9 cellular contexts compared by ENCODE assay signal in the genomic region with DNA sequence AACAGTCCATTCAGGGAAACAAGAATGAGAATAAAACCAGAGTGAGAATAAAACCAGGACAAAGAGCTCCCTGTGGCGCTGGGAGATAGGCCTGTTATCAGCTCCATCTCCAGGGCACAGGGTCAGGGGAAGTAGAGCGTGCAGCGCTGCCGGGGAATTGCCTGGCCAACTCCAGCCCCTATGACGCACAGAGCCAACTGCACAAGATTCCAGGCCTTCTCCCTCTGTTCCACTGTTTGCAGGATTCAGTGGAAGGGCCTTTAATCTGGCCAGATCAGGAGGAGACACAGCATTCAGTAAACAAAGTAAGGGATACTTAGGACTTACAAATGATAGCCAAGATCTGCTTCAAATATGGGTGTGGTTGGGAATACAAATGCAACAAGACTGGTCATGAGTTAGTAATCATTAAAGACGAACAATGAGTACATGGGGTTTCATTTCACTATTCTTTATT. TPM values are rescaled to one million over a fixed set of nuclear protein-coding genes. Genes with fewer than 3 reads are reported as not detected.
DNase-seq lines count a peak whose midpoint lies in the region; ATAC-seq, FAIRE-seq and TF ChIP-seq lines count a peak whose summit lies in the region.
"Had no signal": no experiment of that assay in that cellular context is flagged by ENCODE, and none has a peak within 500 bp of the region (broad histone marks: within the 10 kb centered on the region; RNA-seq: fewer than 3 reads in every experiment).

No MANE protein-coding gene starts in this region.

- peaks cover 4% of the 10 kb centered on the region for H3K9me1 ChIP-seq in keratinocyte (ENCODE audit: control insufficient read depth, extremely low read depth, insufficient read depth, low read length)

- ATAC-seq in HG03095 (IDR thresholded peaks at IDR 0.05; ENCODE audit: unreplicated experiment), result no peak

- CTCF ChIA-PET in mammary epithelial cell (lab: Charles Lee; ENCODE audit: low non-redundant PET), result no interaction called here

- DNase-seq in HT1080 (ENCODE audit: low read depth) (peak; percentile 59), mammary epithelial cell (peak; percentile 77), keratinocyte (ENCODE audit: low read depth, low spot score) (no peak), spleen (peak; percentile 82), T1000 (lab: John Stamatoyannopoulos, UW) (no peak), RKO (ENCODE audit: low spot score) (no peak)
- DNase-seq in activated effector memory CD4-positive, alpha-beta T cell treated with Interleukin-2 at 50 U/mL for 16 hours, result no peak
- DNase-seq: NCI-H1105 treated with DMSO at 0.1 percent for 48 hours had no signal

- H2AFZ ChIP-seq in mammary epithelial cell (ENCODE audit: low read depth, low read length), result peak overlapping the region; percentile 58
- peak overlapping the region; percentile 47 for H2AFZ ChIP-seq in keratinocyte (ENCODE audit: control insufficient read depth, low read length)

- in situ Hi-C loops in mammary epithelial cell (cut with MboI; ENCODE audit: low sequenced_read_pairs in 2 of 2), result no loop called here

- H3K4me2 ChIP-seq in mammary epithelial cell (ENCODE audit: insufficient read depth, low read depth, low read length), result peak overlapping the region; percentile 60
- peak overlapping the region; percentile 81 for H3K4me2 ChIP-seq in keratinocyte (ENCODE audit: control insufficient read depth, extremely low read depth, insufficient read depth, low read depth, low read length)

- H4K20me1 ChIP-seq in mammary epithelial cell (ENCODE audit: insufficient read depth, low read length) (no peaks in the 10 kb centered on the region), keratinocyte (ENCODE audit: control insufficient read depth, extremely low read depth, insufficient read depth, low read length) (no peaks in the 10 kb centered on the region)

- no peak overlapping the region for H3K4me3 ChIP-seq in mammary epithelial cell (replicated peaks in 1 of 3; ENCODE audit: insufficient read depth in 1 of 3, low read depth in 2 of 3, low read length in 3 of 3)
- no peak overlapping the region for H3K4me3 ChIP-seq in keratinocyte (ENCODE audit: control insufficient read depth in 2 of 3, extremely low read depth in 1 of 3, insufficient read depth in 2 of 3, low read depth in 1 of 3, low read length in 3 of 3)
- no peak overlapping the region for H3K4me3 ChIP-seq in spleen

- H3K79me2 ChIP-seq in mammary epithelial cell (ENCODE audit: insufficient read depth, low read length), result peaks cover 59% of the 10 kb centered on the region
- peaks cover 16% of the 10 kb centered on the region for H3K79me2 ChIP-seq in keratinocyte (ENCODE audit: control insufficient read depth, insufficient read depth, low read length)

- intact Hi-C loops in mammary epithelial cell (cut with micrococcal nuclease) (no loop called here), spleen (cut with DNase I; ENCODE audit: low total_unique reads) (no loop called here)

- H3K4me1 ChIP-seq in mammary epithelial cell (ENCODE audit: insufficient read depth, low read length) (peaks cover 52% of the 10 kb centered on the region), keratinocyte (ENCODE audit: control insufficient read depth, extremely low read depth, insufficient read depth, low read length) (peaks cover 43% of the 10 kb centered on the region), spleen (peaks cover 13 to 39% (median 30%) of the 10 kb centered on the region in 6 donors)

- BruUV-seq in mammary epithelial cell (replicated peaks; lab: Mats Ljungman, UMichigan), result no TSS peak

- WGBS in mammary epithelial cell (ENCODE audit: low coverage, missing lambda C conversion rate), result 4% methylated on average over 6 of the region's 6 CpGs
- WGBS in spleen, 5 donors, result 39 to 57% (median 49%) methylated on average over 6 of the region's 6 CpGs

- no peak for TF ChIP-seq CTCF in mammary epithelial cell (conservative IDR thresholded peaks at IDR 0.05 in 1 of 2, IDR thresholded peaks at IDR 0.05 in 1 of 2; ENCODE audit: extremely low read depth in 1 of 2, insufficient read depth in 1 of 2, low read depth in 1 of 2, low read length in 2 of 2)
- TF ChIP-seq CTCF in keratinocyte (optimal IDR thresholded peaks at IDR 0.05 in 1 of 3, IDR thresholded peaks at IDR 0.05 in 1 of 3, conservative IDR thresholded peaks at IDR 0.05 in 1 of 3; ENCODE audit: extremely low read depth in 1 of 3, insufficient read depth in 2 of 3, low read length in 3 of 3), result no peak
- TF ChIP-seq CTCF in spleen (IDR thresholded peaks at IDR 0.05 in 8 of 11, conservative IDR thresholded peaks at IDR 0.05 in 3 of 11), result no peak

- peaks cover 16% of the 10 kb centered on the region for H3K36me3 ChIP-seq in mammary epithelial cell (ENCODE audit: insufficient read depth, low read length)
- peaks cover 12 to 31% of the 10 kb centered on the region in 2 experiments for H3K36me3 ChIP-seq in keratinocyte (ENCODE audit: control insufficient read depth in 2 of 2, extremely low read depth in 1 of 2, insufficient read depth in 2 of 2, low read length in 2 of 2)
- peaks cover 0 to 22% (median 0%) of the 10 kb centered on the region in 6 donors for H3K36me3 ChIP-seq in spleen

- H3K27ac ChIP-seq in mammary epithelial cell (ENCODE audit: insufficient read depth, low read depth, low read length), result peak overlapping the region; percentile 74
- peak overlapping the region; percentile 80 for H3K27ac ChIP-seq in keratinocyte (ENCODE audit: control insufficient read depth, insufficient read depth, low read length)
- peak overlapping the region; percentile 28 to 81 (median 73) for H3K27ac ChIP-seq in spleen

- no peak for TF ChIP-seq POLR2A in spleen (IDR thresholded peaks at IDR 0.05)

- no peaks in the 10 kb centered on the region for H3K9me3 ChIP-seq in mammary epithelial cell (replicated peaks; ENCODE audit: insufficient read depth, low read length)
- no peaks in the 10 kb centered on the region for H3K9me3 ChIP-seq in keratinocyte (ENCODE audit: control insufficient read depth, low read depth, low read length)
- no peaks in the 10 kb centered on the region for H3K9me3 ChIP-seq in spleen

- H3K9ac ChIP-seq in mammary epithelial cell (ENCODE audit: insufficient read depth, low read length), result peak overlapping the region; percentile 44
- H3K9ac ChIP-seq in keratinocyte (ENCODE audit: control insufficient read depth, extremely low read depth, insufficient read depth, low read length), result peak overlapping the region; percentile 62

- H3K27me3 ChIP-seq in mammary epithelial cell (ENCODE audit: insufficient read depth, low read length) (no peaks in the 10 kb centered on the region), keratinocyte (ENCODE audit: control insufficient read depth, extremely low read depth, insufficient read depth, low read length) (no peaks in the 10 kb centered on the region), spleen (replicated peaks in 1 of 7) (peaks cover 0 to 11% (median 0%) of the 10 kb centered on the region in 7 donors)

- peak; percentile 46 for FAIRE-seq in keratinocyte (lab: Jason Lieb, UNC)

- dilution Hi-C loops in mammary epithelial cell (cut with HindIII; ENCODE audit: low sequenced_read_pairs) (no loop called here), keratinocyte (cut with MboI; ENCODE audit: extremely low pct_ligation_motif_present, low sequenced_read_pairs) (no loop called here)

RNA-seq across cellular contexts. Expression of gene ITGB5, which starts 49.4 kb away (rescaled TPM):
- 150 and 185 TPM in 2 replicates for total RNA-seq in HT1080 (2014; rRNA removed; shearing (Covaris generic))
- 230 and 272 TPM in 2 replicates for polyA plus RNA-seq in HT1080 (2015; cell fraction: cytosol; rRNA removed)
- 292 and 316 TPM in 2 replicates for polyA plus RNA-seq in HT1080 (2015; cell fraction: nucleus; rRNA removed)
- total RNA-seq in mammary epithelial cell, result 100 to 1,000 TPM; 110 to 172 TPM
- 206 TPM for polyA plus RNA-seq in mammary epithelial cell
- 641 TPM for polyA minus RNA-seq in mammary epithelial cell
- 136 to 145 TPM (median 136 TPM) in 3 replicates for polyA plus RNA-seq in keratinocyte
- 12.3 TPM for polyA plus RNA-seq in keratinocyte (2011; ENCODE audit: low read depth)
- 85.2 and 104 TPM in 2 replicates for polyA plus RNA-seq in keratinocyte (2011; cell fraction: cytosol; rRNA removed)
- 199 and 267 TPM in 2 replicates for polyA plus RNA-seq in keratinocyte (2011; cell fraction: nucleus; rRNA removed)
- polyA plus RNA-seq in keratinocyte (2012; ENCODE audit: low replicate concordance), result 40.3 and 177 TPM in 2 replicates
- 221 to 368 TPM (median 229 TPM) in 3 replicates for polyA minus RNA-seq in keratinocyte
- polyA minus RNA-seq in keratinocyte (2011; cell fraction: cytosol; rRNA and poly(A)+ RNA removed), result 124 TPM
- polyA minus RNA-seq in keratinocyte (2011; cell fraction: nucleus; rRNA and poly(A)+ RNA removed), result 284 and 412 TPM in 2 replicates
- 100 to 1,000 TPM in 5 of 7 donors, 10 to 100 TPM in 2; 71.9 to 227 (median 126) TPM for total RNA-seq in spleen
- 10 to 100 TPM in 1 of 3 donors, 1 to 10 TPM in 2; 7.4 to 14.8 (median 9.8) TPM for polyA plus RNA-seq in spleen

Comparison
In these comparisons a context has a peak if more than half of its experiments do, and no peak if none do; other contexts are left out.
1. DNase-seq: peak in HT1080 (single experiment), mammary epithelial cell (single experiment) and spleen (single experiment); none in keratinocyte (single experiment), activated effector memory CD4-positive, alpha-beta T cell treated with Interleukin-2 at 50 U/mL for 16 hours (single experiment), T1000 (single experiment) and RKO (single experiment).
2. Peak in every context shown above with its lines, with median percentiles within 50 percentile points of each other: H3K27ac ChIP-seq.